Comparison of ENCODE assay signal across 19 cellular contexts in the genomic region with DNA sequence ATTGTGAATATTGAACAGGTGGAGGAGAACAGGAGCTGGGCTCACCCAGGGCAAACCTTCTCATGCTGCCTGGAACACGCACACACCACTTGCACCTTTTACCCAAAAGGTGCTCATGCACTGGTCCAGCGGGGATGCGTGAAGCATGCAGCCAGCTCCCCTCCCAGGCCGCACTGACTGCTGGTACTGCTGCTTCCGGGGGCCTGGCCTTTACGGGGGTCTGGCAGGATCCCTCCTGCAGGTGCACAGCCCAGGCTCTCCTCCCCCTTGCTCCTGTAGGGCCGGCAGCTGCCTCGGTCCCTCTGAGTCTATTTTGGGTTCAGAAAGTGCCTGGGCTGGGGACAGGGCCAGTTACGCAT.
DNase-seq lines count a peak whose midpoint lies in the region; ATAC-seq, FAIRE-seq and TF ChIP-seq lines count a peak whose summit lies in the region.
"Had no signal": no experiment of that assay in that cellular context is flagged by ENCODE, and none has a peak within 500 bp of the region (broad histone marks: within the 10 kb centered on the region; RNA-seq: fewer than 3 reads in every experiment).

No MANE protein-coding gene starts in this region.

- no peaks in the 10 kb centered on the region for H3K27me3 Mint-ChIP-seq in activated naive CD4-positive, alpha-beta T cell treated with anti-CD3 and anti-CD28 coated beads, Interleukin-2, amount 10 ng/mL, durations not matched to agents 7 days and 5 days

- TF ChIP-seq POLR2A in NB4 (IDR thresholded peaks at IDR 0.05; ENCODE audit: extremely low read depth, insufficient read length) (no peak), HepG2 (IDR thresholded peaks at IDR 0.05; ENCODE audit: insufficient read depth in 1 of 2, low read depth in 2 of 2, low read length in 2 of 2) (no peak), spleen (IDR thresholded peaks at IDR 0.05) (no peak)

- no peak for FAIRE-seq in HepG2 (lab: Jason Lieb, UNC)
- FAIRE-seq: A204.1, GM12892, GM18507, H1 had no signal

- in situ Hi-C loops in HepG2 (cut with HindIII; ENCODE audit: extremely low pct_ligation_motif_present, low pct_unique_long_range_greater_than_20kb) = no loop called here

- peaks cover 64% of the 10 kb centered on the region for H3K4me1 ChIP-seq in HepG2 (ENCODE audit: insufficient read depth, low read length)
- H3K4me1 ChIP-seq in spleen = peaks cover 0 to 41% (median 7%) of the 10 kb centered on the region in 6 donors

- peak; percentile 14 for DNase-seq in activated naive CD4-positive, alpha-beta T cell treated with anti-CD3 and anti-CD28 coated beads, Interleukin-2, amount 10 ng/mL, durations not matched to agents 7 days and 5 days
- no peak for DNase-seq in activated naive CD4-positive, alpha-beta T cell (lab: John Stamatoyannopoulos, UW)
- no peak for DNase-seq in NB4 (ENCODE audit: low read depth)
- no peak for DNase-seq in HepG2 (ENCODE audit: low spot score)
- peak; percentile 65 for DNase-seq in spleen
- no peak for DNase-seq in UCSD-AML1 (lab: John Stamatoyannopoulos, UW; ENCODE audit: unreplicated experiment)
- DNase-seq in GM19238 (ENCODE audit: insufficient read length, low spot score) = no peak
- DNase-seq: DMS79, NCI-H187 treated with DMSO at 0.1 percent for 48 hours, NCI-H226, NCI-H524, NCI-H82, OCI-M1, SHP77 treated with DMSO at 0.1 percent for 48 hours had no signal

- no peaks in the 10 kb centered on the region for H3K36me3 Mint-ChIP-seq in activated naive CD4-positive, alpha-beta T cell treated with anti-CD3 and anti-CD28 coated beads, Interleukin-2, amount 10 ng/mL, durations not matched to agents 7 days and 5 days

- peak overlapping the region; percentile 73 for H3K4me3 ChIP-seq in NB4 (ENCODE audit: low read depth, low read length)
- peak overlapping the region in 1 of 3 experiments; percentile 31; a peak in 2 of 6 replicates for H3K4me3 ChIP-seq in HepG2 (replicated peaks in 1 of 3; ENCODE audit: insufficient read depth in 1 of 3, low read depth in 2 of 3, low read length in 3 of 3)
- no peak overlapping the region for H3K4me3 ChIP-seq in spleen

- H3K27me3 ChIP-seq in HepG2 (ENCODE audit: control insufficient read depth in 1 of 2, insufficient read depth in 2 of 2, low read length in 2 of 2) = peaks cover 2 to 6% of the 10 kb centered on the region in 2 experiments; a peak in 1 of 5 replicates
- H3K27me3 ChIP-seq in spleen (replicated peaks in 1 of 7) = no peaks in the 10 kb centered on the region

- ATAC-seq in HepG2 (no peak; the same call in 1 of the 3 replicates), GM21786 (IDR thresholded peaks at IDR 0.05; ENCODE audit: unreplicated experiment) (no peak)

- TF ChIP-seq CTCF in NB4 (IDR thresholded peaks at IDR 0.05; ENCODE audit: low read depth, low read length) (no peak), HepG2 (CRISPR knock-in tag; IDR thresholded peaks at IDR 0.05) (no peak), spleen (IDR thresholded peaks at IDR 0.05 in 8 of 11, conservative IDR thresholded peaks at IDR 0.05 in 3 of 11) (no peak)

- H3K79me2 ChIP-seq in HepG2 (ENCODE audit: insufficient read depth, low read length) = no peaks in the 10 kb centered on the region

- H3K4me3 Mint-ChIP-seq in activated naive CD4-positive, alpha-beta T cell treated with anti-CD3 and anti-CD28 coated beads, Interleukin-2, amount 10 ng/mL, durations not matched to agents 7 days and 5 days = no peak overlapping the region

- TF ChIP-seq EP300 in HepG2 (IDR thresholded peaks at IDR 0.05; ENCODE audit: low read depth in 2 of 2, low read length in 2 of 2) (no peak), HepG2 (CRISPR knock-in tag; IDR thresholded peaks at IDR 0.05; ENCODE audit: borderline replicate concordance) (no peak)

- peak overlapping the region; percentile 33 for H3K4me2 ChIP-seq in HepG2 (ENCODE audit: low read depth, low read length)

- POLR2A ChIA-PET in HepG2 (lab: Yijun Ruan, JAX) = no interaction called here

- H3K9me3 Mint-ChIP-seq in activated naive CD4-positive, alpha-beta T cell treated with anti-CD3 and anti-CD28 coated beads, Interleukin-2, amount 10 ng/mL, durations not matched to agents 7 days and 5 days = no peaks in the 10 kb centered on the region

- H3K9me3 ChIP-seq in HepG2 (ENCODE audit: low read length) (no peaks in the 10 kb centered on the region), spleen (no peaks in the 10 kb centered on the region)

- H3K36me3 ChIP-seq in HepG2 (replicated peaks in 1 of 2; ENCODE audit: control insufficient read depth in 1 of 2, insufficient read depth in 2 of 2, low read length in 2 of 2) (no peaks in the 10 kb centered on the region), spleen (peaks cover 0 to 8% (median 0%) of the 10 kb centered on the region in 6 donors)

- no peak for TF ChIP-seq RAD21 in HepG2 (CRISPR knock-in tag; IDR thresholded peaks at IDR 0.05)

- H3K27ac ChIP-seq in HepG2 (ENCODE audit: extremely low read length, insufficient read depth, low read length) = peak overlapping the region; percentile 40
- peak overlapping the region in 4 of 8 donors; percentile 12 to 34 (median 32) for H3K27ac ChIP-seq in spleen

- H4K20me1 ChIP-seq in HepG2 (ENCODE audit: insufficient read depth, low read length) = no peaks in the 10 kb centered on the region

- intact Hi-C loops in HepG2 (cut with micrococcal nuclease; ENCODE audit: unreplicated experiment) = no loop called here
- intact Hi-C loops in spleen (cut with DNase I; ENCODE audit: low total_unique reads) = no loop called here

- CTCF ChIA-PET in activated naive CD4-positive, alpha-beta T cell treated with anti-CD3 and anti-CD28 coated beads, Interleukin-2, amount 10 ng/mL, durations not matched to agents 7 days and 5 days (lab: Charles Lee) = no interaction called here
- CTCF ChIA-PET in HepG2 (lab: Yijun Ruan, JAX; ENCODE audit: low intra/inter-chr PET ratio, low total read pairs) = no interaction called here

- H2AFZ ChIP-seq in HepG2 (ENCODE audit: low read length) = no peak overlapping the region

- BruUV-seq in HepG2 (replicated peaks; lab: Mats Ljungman, UMichigan) = no TSS peak

- H3K4me1 Mint-ChIP-seq in activated naive CD4-positive, alpha-beta T cell treated with anti-CD3 and anti-CD28 coated beads, Interleukin-2, amount 10 ng/mL, durations not matched to agents 7 days and 5 days = no peaks in the 10 kb centered on the region

- no peak overlapping the region for H3K9ac ChIP-seq in HepG2 (ENCODE audit: insufficient read depth, low read depth, low read length)

- 30% methylated on average over 2 of the region's 9 CpGs for WGBS in HepG2 (ENCODE audit: low lambda C conversion rate)
- 69 to 77% (median 77%) methylated on average over 7 to 9 of the region's 9 CpGs for WGBS in spleen, 5 donors

- H3K27ac Mint-ChIP-seq in activated naive CD4-positive, alpha-beta T cell treated with anti-CD3 and anti-CD28 coated beads, Interleukin-2, amount 10 ng/mL, durations not matched to agents 7 days and 5 days = no peak overlapping the region

TF ChIP-seq in HepG2, 621 proteins besides CTCF, POLR2A, EP300 and RAD21:
- TF ChIP-seq, protein P1, sequence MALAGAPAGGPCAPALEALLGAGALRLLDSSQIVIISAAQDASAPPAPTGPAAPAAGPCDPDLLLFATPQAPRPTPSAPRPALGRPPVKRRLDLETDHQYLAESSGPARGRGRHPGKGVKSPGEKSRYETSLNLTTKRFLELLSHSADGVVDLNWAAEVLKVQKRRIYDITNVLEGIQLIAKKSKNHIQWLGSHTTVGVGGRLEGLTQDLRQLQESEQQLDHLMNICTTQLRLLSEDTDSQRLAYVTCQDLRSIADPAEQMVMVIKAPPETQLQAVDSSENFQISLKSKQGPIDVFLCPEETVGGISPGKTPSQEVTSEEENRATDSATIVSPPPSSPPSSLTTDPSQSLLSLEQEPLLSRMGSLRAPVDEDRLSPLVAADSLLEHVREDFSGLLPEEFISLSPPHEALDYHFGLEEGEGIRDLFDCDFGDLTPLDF (CRISPR knock-in tag; IDR thresholded peaks at IDR 0.05) = no peak
- TF ChIP-seq MEIS1 (CRISPR knock-in tag; IDR thresholded peaks at IDR 0.05; ENCODE audit: borderline replicate concordance) (0 out of 2 replicates have a peak, but pooled peaks have one; percentile 12), ZNF446 (CRISPR knock-in tag; IDR thresholded peaks at IDR 0.05) (0 out of 2 replicates have a peak, but pooled peaks have one; percentile 6), ONECUT2 (CRISPR knock-in tag; IDR thresholded peaks at IDR 0.05) (0 out of 2 replicates have a peak, but pooled peaks have one; percentile 5), ZNF598 (CRISPR knock-in tag; IDR thresholded peaks at IDR 0.05; ENCODE audit: borderline replicate concordance) (0 out of 2 replicates have a peak, but pooled peaks have one; percentile 44)

Comparison
In these comparisons a context has a peak if more than half of its experiments do, and no peak if none do; other contexts are left out.
1. DNase-seq: peak in activated naive CD4-positive, alpha-beta T cell treated with anti-CD3 and anti-CD28 coated beads, Interleukin-2, amount 10 ng/mL, durations not matched to agents 7 days and 5 days (single experiment) and spleen (single experiment); none in activated naive CD4-positive, alpha-beta T cell (0 of 4), NB4 (single experiment), HepG2 (single experiment), UCSD-AML1 (single experiment) and GM19238 (single experiment).